ENCODE assay signal across 20 cellular contexts in genomic region chr10:9636206-9636605, GRCh38.
DNase-seq lines count a peak whose midpoint lies in the region; ATAC-seq and TF ChIP-seq lines count a peak whose summit lies in the region.
"Had no signal": no experiment of that assay in that cellular context is flagged by ENCODE, and none has a peak within 500 bp of the region (broad histone marks: within the 10 kb centered on the region; RNA-seq: fewer than 3 reads in every experiment).

No MANE protein-coding gene starts in this region.

- no peak overlapping the region for H3K23ac ChIP-seq in IMR-90 (ENCODE audit: low read depth, low read length)

- peak; percentile 65 for DNase-seq in IMR-90
- peak; percentile 12 for DNase-seq in amniotic epithelial cell (ENCODE audit: low read depth)
- DNase-seq in fibroblast of pulmonary artery (ENCODE audit: low read depth), result peak; percentile 6
- no peak for DNase-seq in smooth muscle cell (lab: John Stamatoyannopoulos, UW; ENCODE audit: unreplicated experiment)
- DNase-seq in ecto neural progenitor cell (ENCODE audit: low spot score), result no peak
- no peak for DNase-seq in NCI-H1436 (lab: John Stamatoyannopoulos, UW)
- DNase-seq: 8988T; ACHN; C1 segment of cervical spinal cord; Calu3; CD4-positive, alpha-beta memory T cell; COR-L47; DND-41; GDM1; H9 had no signal

- H3K4me3 ChIP-seq in IMR-90 (ENCODE audit: insufficient read depth, low read depth, low read length) (no peak overlapping the region), fibroblast of pulmonary artery (replicated peaks; ENCODE audit: low read depth, low read length) (no peak overlapping the region), smooth muscle cell (no peak overlapping the region)
- H3K4me3 ChIP-seq: A549, GM12878, GM23338 had no signal

- no peak for TF ChIP-seq CTCF in IMR-90 (conservative IDR thresholded peaks at IDR 0.05; ENCODE audit: low read depth, low read length)
- TF ChIP-seq CTCF in fibroblast of pulmonary artery (IDR thresholded peaks at IDR 0.05; ENCODE audit: low read length, missing control alignments), result no peak
- no peak for TF ChIP-seq CTCF in smooth muscle cell (IDR thresholded peaks at IDR 0.05; ENCODE audit: borderline replicate concordance, insufficient read depth, poor library complexity, severe bottlenecking)

- H3K4me2 ChIP-seq in IMR-90 (ENCODE audit: low read depth, low read length), result peak overlapping the region; percentile 44; the same call in 1 of the 2 replicates
- peak overlapping the region; percentile 75 for H3K4me2 ChIP-seq in smooth muscle cell
- H3K4me2 ChIP-seq: A549, GM23338 had no signal

- H3K9me3 ChIP-seq in IMR-90 (ENCODE audit: control insufficient read depth, insufficient read depth, low read length), result no peaks in the 10 kb centered on the region; the same call in 1 of the 2 replicates
- H3K9me3 ChIP-seq in smooth muscle cell (replicated peaks; ENCODE audit: low read depth), result no peaks in the 10 kb centered on the region

- no peak for TF ChIP-seq POLR2A in IMR-90 (IDR thresholded peaks at IDR 0.05; ENCODE audit: low read depth, low read length)

- intact Hi-C loops in IMR-90 (cut with micrococcal nuclease), result no loop called here

- WGBS in IMR-90 (ENCODE audit: extremely low coverage in 2 of 2, insufficient read length in 1 of 2), 2 experiments, result no CpG with 5 or more reads among the region's 1 CpG
- 32% methylated on average over 1 of the region's 1 CpG for WGBS in smooth muscle cell (ENCODE audit: low lambda C conversion rate)

- no peak overlapping the region; a peak in 1 of 4 replicates for H4K8ac ChIP-seq in IMR-90 (ENCODE audit: low read depth in 2 of 2, low read length in 2 of 2)

- no peaks in the 10 kb centered on the region for H3K79me1 ChIP-seq in IMR-90 (ENCODE audit: low read depth in 1 of 2, low read length in 2 of 2)

- no TSS peak for BruUV-seq in IMR-90 (replicated peaks; lab: Mats Ljungman, UMichigan)

- dilution Hi-C loops in IMR-90 (cut with HindIII; ENCODE audit: low sequenced_read_pairs, unreplicated experiment), result no loop called here

- H3K14ac ChIP-seq in IMR-90 (replicated peaks; ENCODE audit: low read depth, low read length), result no peak overlapping the region

- ATAC-seq in IMR-90 (ENCODE audit: low read depth) (peak; percentile 13; the same call in 1 of the 2 replicates), HG02981 (IDR thresholded peaks at IDR 0.05; ENCODE audit: unreplicated experiment) (no peak)
- ATAC-seq: A549, GM12878, GM23338, HCT116 had no signal

- CTCF ChIA-PET in IMR-90 (lab: Yijun Ruan, JAX), result no interaction called here

- in situ Hi-C loops in IMR-90 (cut with MboI; ENCODE audit: low sequenced_read_pairs), result no loop called here

- no peak overlapping the region for H3K56ac ChIP-seq in IMR-90 (ENCODE audit: extremely low read depth, insufficient read depth, low read length)

- H2AFZ ChIP-seq in IMR-90 (replicated peaks; ENCODE audit: low read length, poor library complexity), result no peak overlapping the region
- H2AFZ ChIP-seq in smooth muscle cell (ENCODE audit: low read depth), result no peak overlapping the region
- H2AFZ ChIP-seq: GM23338 had no signal

- H3K27ac ChIP-seq in IMR-90 (ENCODE audit: insufficient read depth, low read length) (no peak overlapping the region), smooth muscle cell (ENCODE audit: low read depth) (peak overlapping the region; percentile 87)
- H3K27ac ChIP-seq: A549 had no signal

- H3K36me3 ChIP-seq in IMR-90 (ENCODE audit: control insufficient read depth, insufficient read depth, low read length), result no peaks in the 10 kb centered on the region
- no peaks in the 10 kb centered on the region for H3K36me3 ChIP-seq in smooth muscle cell (ENCODE audit: low read depth)

- peaks cover 5% of the 10 kb centered on the region for H3F3A ChIP-seq in smooth muscle cell (ENCODE audit: low read depth)

- H4K20me1 ChIP-seq in IMR-90 (ENCODE audit: insufficient read depth, low read length), result no peaks in the 10 kb centered on the region
- H4K20me1 ChIP-seq in smooth muscle cell (ENCODE audit: low read depth), result no peaks in the 10 kb centered on the region

- no peaks in the 10 kb centered on the region for H3K79me2 ChIP-seq in smooth muscle cell (ENCODE audit: low read depth)

- H3K9me1 ChIP-seq in IMR-90 (ENCODE audit: insufficient read depth, low read length), result no peaks in the 10 kb centered on the region; the same call in 1 of the 2 replicates

- H4K5ac ChIP-seq in IMR-90 (ENCODE audit: low read depth, low read length), result no peak overlapping the region

- POLR2A ChIA-PET in IMR-90 (lab: Charles Lee; ENCODE audit: unreplicated experiment), result no interaction called here

- no peak overlapping the region for H2BK20ac ChIP-seq in IMR-90 (ENCODE audit: low read depth, low read length)

- H3K4me1 ChIP-seq in IMR-90 (ENCODE audit: control insufficient read depth, insufficient read depth, low read length), result peaks cover 5% of the 10 kb centered on the region
- no peaks in the 10 kb centered on the region for H3K4me1 ChIP-seq in smooth muscle cell (ENCODE audit: low read depth)
- H3K4me1 ChIP-seq: A549 had no signal

- H2BK120ac ChIP-seq in IMR-90 (ENCODE audit: low read depth, low read length), result no peak overlapping the region

- no peak overlapping the region for H2BK15ac ChIP-seq in IMR-90 (ENCODE audit: low read depth, low read length)

- no peak overlapping the region; the same call in 1 of the 2 replicates for H3K4ac ChIP-seq in IMR-90 (ENCODE audit: low read depth, low read length)

- H3K18ac ChIP-seq in IMR-90 (ENCODE audit: low read depth, low read length), result no peak overlapping the region

- H3K9ac ChIP-seq in IMR-90 (ENCODE audit: low read depth, low read length) (no peak overlapping the region), smooth muscle cell (ENCODE audit: low read depth) (no peak overlapping the region)

- H2AK9ac ChIP-seq in IMR-90 (replicated peaks; ENCODE audit: low read depth, low read length, poor library complexity), result no peak overlapping the region

- no peak for TF ChIP-seq RAD21 in IMR-90 (IDR thresholded peaks at IDR 0.05; ENCODE audit: low read length)

- H4K91ac ChIP-seq in IMR-90 (ENCODE audit: insufficient read depth, low read depth, low read length), result no peak overlapping the region

- H3K27me3 ChIP-seq in IMR-90 (ENCODE audit: control insufficient read depth, insufficient read depth, low read length) (no peaks in the 10 kb centered on the region), smooth muscle cell (ENCODE audit: low read depth) (no peaks in the 10 kb centered on the region)

- peak overlapping the region; percentile 61 for H2BK5ac ChIP-seq in IMR-90 (ENCODE audit: low read depth, low read length, poor library complexity, severe bottlenecking)

- no peak overlapping the region for H2AK5ac ChIP-seq in IMR-90 (ENCODE audit: low read depth, low read length)

TF ChIP-seq in IMR-90, 13 proteins besides CTCF, POLR2A, EP300 and RAD21:
- no peak for TF ChIP-seq SMC3 (IDR thresholded peaks at IDR 0.05; ENCODE audit: low read depth, low read length)
- no peak for TF ChIP-seq MAZ (IDR thresholded peaks at IDR 0.05; ENCODE audit: borderline replicate concordance, low read depth, low read length)
- no peak for TF ChIP-seq CHD1 (IDR thresholded peaks at IDR 0.05; ENCODE audit: low read depth, low read length)
- no peak for TF ChIP-seq BHLHE40 (IDR thresholded peaks at IDR 0.05; ENCODE audit: low read depth, low read length)
- TF ChIP-seq MAFK (IDR thresholded peaks at IDR 0.05; ENCODE audit: low read depth, low read length), result no peak
- no peak for TF ChIP-seq CEBPB (IDR thresholded peaks at IDR 0.05; ENCODE audit: low read depth, low read length)
TF ChIP-seq in IMR-90: peak in this region for 0.

Comparison
In these comparisons a context has a peak if more than half of its experiments do, and no peak if none do; other contexts are left out.
1. DNase-seq: peak in IMR-90 (single experiment), amniotic epithelial cell (single experiment) and fibroblast of pulmonary artery (single experiment); none in smooth muscle cell (single experiment), ecto neural progenitor cell (single experiment) and NCI-H1436 (single experiment).